Comparison of ENCODE assay signal across 8 cellular contexts in the genomic region with DNA sequence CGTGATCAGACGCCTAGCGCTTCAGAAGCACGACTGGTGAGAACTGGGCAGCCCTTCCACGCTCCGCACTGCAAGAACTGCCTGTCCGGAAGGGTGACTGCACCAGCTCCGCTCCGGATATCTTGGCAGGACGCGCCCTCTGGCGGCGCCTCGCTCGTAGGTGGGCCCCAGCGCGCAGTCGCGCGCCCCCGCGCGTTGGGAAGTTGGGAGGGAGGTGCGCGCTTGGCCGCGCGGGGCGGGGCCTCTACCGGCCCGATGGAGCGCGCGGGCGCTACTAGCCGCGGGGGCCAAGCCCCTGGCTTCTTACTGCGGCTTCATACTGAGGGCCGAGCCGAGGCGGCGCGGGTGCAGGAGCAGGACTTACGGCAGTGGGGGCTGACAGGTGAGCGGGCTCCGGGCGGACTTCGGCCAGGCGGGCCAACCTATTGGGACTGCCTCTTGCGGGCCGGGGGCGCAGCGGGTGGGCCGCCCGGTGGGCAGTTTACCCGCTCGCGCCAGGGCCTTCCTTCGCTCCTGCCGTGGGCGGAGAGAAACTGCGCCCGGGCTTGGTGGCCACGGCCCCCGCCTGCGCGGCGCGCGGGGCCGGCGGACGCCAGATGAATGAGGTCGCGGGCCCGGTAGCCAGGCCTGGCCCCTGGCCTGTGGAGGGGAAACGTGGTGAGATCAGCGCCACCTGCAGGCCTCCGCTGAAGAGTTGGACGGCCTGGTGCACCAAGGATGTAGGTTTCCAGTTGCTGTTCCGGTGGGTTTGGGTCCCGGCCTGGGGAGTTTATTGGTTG. TPM values are rescaled to one million over a fixed set of nuclear protein-coding genes. Genes with fewer than 3 reads are reported as not detected.
A peak's percentile ranks its signal among the peaks of the same experiment; 100 is the strongest.
DNase-seq lines count a peak whose midpoint lies in the region; TF ChIP-seq lines count a peak whose summit lies in the region.

A gene (plus strand): TSS at position 236 of the 779 bp plus-strand sequence. CDS start 20 bp downstream, at position 256.

- DNase-seq in ELF-1 (ENCODE audit: low read depth, low spot score) (peak; percentile 98), H4 (ENCODE audit: low spot score) (peak; percentile 88), LNCaP clone FGC (ENCODE audit: low read depth) (peak; percentile 94), RWPE1 (ENCODE audit: low spot score) (peak; percentile 87), fibroblast of pulmonary artery (ENCODE audit: low read depth) (peak; percentile 97)
- peak; percentile 92 for DNase-seq in activated T-helper 2 cell treated with anti-CD3 and anti-CD28 coated beads, Interferon-gamma antibody, Interleukin-2, Interleukin-4, amounts not matched to agents 10 μg/mL and 5 μg/mL and 100 μg/mL, durations not matched to agents 14 hours and 24 hours and 36 hours (ENCODE audit: low spot score)

- H3K27ac Mint-ChIP-seq in activated T-helper 2 cell treated with anti-CD3 and anti-CD28 coated beads, Interferon-gamma antibody, Interleukin-2, Interleukin-4, amounts not matched to agents 10 μg/mL and 5 μg/mL and 100 μg/mL, durations not matched to agents 14 hours and 24 hours and 36 hours: peak within 1 kb of the TSS; percentile 79
- H3K27ac Mint-ChIP-seq in nephron: peak within 1 kb of the TSS; percentile 0 to 97 (median 87)
- peak within 1 kb of the TSS; percentile 88 for H3K27ac Mint-ChIP-seq in stimulated activated naive CD8-positive, alpha-beta T cell treated with anti-CD3 and anti-CD28 coated beads, Interleukin-15, Interleukin-2, amounts not matched to agents 100 ng/mL and 50 ng/mL, for 24 hours

- no peaks in the 10 kb centered on the region for H3K9me3 Mint-ChIP-seq in activated T-helper 2 cell treated with anti-CD3 and anti-CD28 coated beads, Interferon-gamma antibody, Interleukin-2, Interleukin-4, amounts not matched to agents 10 μg/mL and 5 μg/mL and 100 μg/mL, durations not matched to agents 14 hours and 24 hours and 36 hours
- H3K9me3 Mint-ChIP-seq in nephron: no peaks in the 10 kb centered on the region
- no peaks in the 10 kb centered on the region for H3K9me3 Mint-ChIP-seq in stimulated activated naive CD8-positive, alpha-beta T cell treated with anti-CD3 and anti-CD28 coated beads, Interleukin-15, Interleukin-2, amounts not matched to agents 100 ng/mL and 50 ng/mL, for 24 hours

- POLR2A ChIA-PET in RWPE1 (lab: Yijun Ruan, JAX; ENCODE audit: low non-redundant PET): interaction anchor here (1.0 to 1.4 kb wide), 2 partner anchors 72 to 73 kb away, joined by 3 to 4 read pairs; no protein-coding TSS in a partner anchor

- peak within 1 kb of the TSS; percentile 91 for H3K4me3 Mint-ChIP-seq in activated T-helper 2 cell treated with anti-CD3 and anti-CD28 coated beads, Interferon-gamma antibody, Interleukin-2, Interleukin-4, amounts not matched to agents 10 μg/mL and 5 μg/mL and 100 μg/mL, durations not matched to agents 14 hours and 24 hours and 36 hours (ENCODE audit: low read depth)
- peak within 1 kb of the TSS; percentile 94 to 97 (median 96) for H3K4me3 Mint-ChIP-seq in nephron
- H3K4me3 Mint-ChIP-seq in stimulated activated naive CD8-positive, alpha-beta T cell treated with anti-CD3 and anti-CD28 coated beads, Interleukin-15, Interleukin-2, amounts not matched to agents 100 ng/mL and 50 ng/mL, for 24 hours: peak within 1 kb of the TSS; percentile 87

- H3K36me3 Mint-ChIP-seq in activated T-helper 2 cell treated with anti-CD3 and anti-CD28 coated beads, Interferon-gamma antibody, Interleukin-2, Interleukin-4, amounts not matched to agents 10 μg/mL and 5 μg/mL and 100 μg/mL, durations not matched to agents 14 hours and 24 hours and 36 hours (ENCODE audit: low read depth): peaks cover 22% of the 10 kb centered on the region
- H3K36me3 Mint-ChIP-seq in nephron (ENCODE audit: low read depth): peaks cover 7% of the 10 kb centered on the region
- peaks cover 27% of the 10 kb centered on the region for H3K36me3 Mint-ChIP-seq in stimulated activated naive CD8-positive, alpha-beta T cell treated with anti-CD3 and anti-CD28 coated beads, Interleukin-15, Interleukin-2, amounts not matched to agents 100 ng/mL and 50 ng/mL, for 24 hours (ENCODE audit: low read depth)

- H3K27ac ChIP-seq in RWPE1: peak within 1 kb of the TSS; percentile 90

- peaks cover 11% of the 10 kb centered on the region for H3K27me3 Mint-ChIP-seq in activated T-helper 2 cell treated with anti-CD3 and anti-CD28 coated beads, Interferon-gamma antibody, Interleukin-2, Interleukin-4, amounts not matched to agents 10 μg/mL and 5 μg/mL and 100 μg/mL, durations not matched to agents 14 hours and 24 hours and 36 hours (ENCODE audit: low read depth)
- H3K27me3 Mint-ChIP-seq in nephron (ENCODE audit: low read depth): no peaks in the 10 kb centered on the region
- H3K27me3 Mint-ChIP-seq in stimulated activated naive CD8-positive, alpha-beta T cell treated with anti-CD3 and anti-CD28 coated beads, Interleukin-15, Interleukin-2, amounts not matched to agents 100 ng/mL and 50 ng/mL, for 24 hours: peaks cover 5% of the 10 kb centered on the region

- CTCF ChIA-PET in RWPE1 (lab: Yijun Ruan, JAX): interaction anchor here (0.7 to 1.4 kb wide), 8 partner anchors 30 to 151 kb away, joined by 3 to 8 read pairs (median 4); a partner anchor contains a TSS

- TF ChIP-seq CTCF in LNCaP clone FGC (IDR thresholded peaks at IDR 0.05; ENCODE audit: control insufficient read depth, extremely low read depth, insufficient read depth): peak; percentile 97
- TF ChIP-seq CTCF in RWPE1 (conservative IDR thresholded peaks at IDR 0.05; ENCODE audit: low read depth): peak; percentile 80
- peak; percentile 74 for TF ChIP-seq CTCF in fibroblast of pulmonary artery (IDR thresholded peaks at IDR 0.05; ENCODE audit: low read length, missing control alignments)
- TF ChIP-seq CTCF in nephron (IDR thresholded peaks at IDR 0.05; ENCODE audit: unreplicated experiment in 3 of 3): peak; percentile 72 to 79 (median 74)

- intact Hi-C loops in activated T-helper 2 cell treated with anti-CD3 and anti-CD28 coated beads, Interferon-gamma antibody, Interleukin-2, Interleukin-4, amounts not matched to agents 10 μg/mL and 5 μg/mL and 100 μg/mL, durations not matched to agents 14 hours and 24 hours and 36 hours (cut with micrococcal nuclease): loop anchor here (1.0 kb wide), 2 partner anchors 70 to 158 kb away; a partner anchor contains a TSS

- H3K4me3 ChIP-seq in LNCaP clone FGC (ENCODE audit: low read depth, low read length) (peak within 1 kb of the TSS; percentile 82), fibroblast of pulmonary artery (replicated peaks; ENCODE audit: low read depth, low read length) (peak within 1 kb of the TSS; percentile 85)

- peaks cover 38% of the 10 kb centered on the region for H3K4me1 Mint-ChIP-seq in activated T-helper 2 cell treated with anti-CD3 and anti-CD28 coated beads, Interferon-gamma antibody, Interleukin-2, Interleukin-4, amounts not matched to agents 10 μg/mL and 5 μg/mL and 100 μg/mL, durations not matched to agents 14 hours and 24 hours and 36 hours (ENCODE audit: low read depth)
- H3K4me1 Mint-ChIP-seq in nephron: peaks cover 22% of the 10 kb centered on the region
- H3K4me1 Mint-ChIP-seq in stimulated activated naive CD8-positive, alpha-beta T cell treated with anti-CD3 and anti-CD28 coated beads, Interleukin-15, Interleukin-2, amounts not matched to agents 100 ng/mL and 50 ng/mL, for 24 hours (ENCODE audit: low read depth): peaks cover 51% of the 10 kb centered on the region

RNA-seq across cellular contexts. Expression of the gene that starts here (rescaled TPM):
- total RNA-seq in H4 (2014; rRNA removed; shearing (Covaris generic)): 29.2 and 34.0 TPM in 2 replicates
- 76.6 and 86.0 TPM in 2 replicates for total RNA-seq in activated T-helper 2 cell treated with anti-CD3 and anti-CD28 coated beads, Interferon-gamma antibody, Interleukin-2, Interleukin-4, amounts not matched to agents 10 μg/mL and 5 μg/mL and 100 μg/mL, durations not matched to agents 14 hours and 24 hours and 36 hours

Comparison
In these comparisons a context has a peak if more than half of its experiments do, and no peak if none do; other contexts are left out.
1. Peak in every context shown above with its lines: DNase-seq, H3K4me3 ChIP-seq and H3K27ac ChIP-seq.